ENCODE assay signal across 10 cellular contexts in genomic region chr16:56048425-56049100, GRCh38.
DNase-seq lines count a peak whose midpoint lies in the region; ATAC-seq, FAIRE-seq and TF ChIP-seq lines count a peak whose summit lies in the region.
"Had no signal": no experiment of that assay in that cellular context is flagged by ENCODE, and none has a peak within 500 bp of the region (broad histone marks: within the 10 kb centered on the region; RNA-seq: fewer than 3 reads in every experiment).

No MANE protein-coding gene starts in this region.

- H3K9ac ChIP-seq in kidney (ENCODE audit: low read length in 2 of 2): no peak overlapping the region

- ATAC-seq in GM19324 (IDR thresholded peaks at IDR 0.05; ENCODE audit: low FRiP score, unreplicated experiment) (peak; percentile 68), HG02943 (IDR thresholded peaks at IDR 0.05; ENCODE audit: low read depth, unreplicated experiment) (peak; percentile 95), SK-N-SH treated with all-trans-retinoic acid at 6 μM for 48 hours (no peak)
- no peak for ATAC-seq in activated naive CD4-positive, alpha-beta T cell treated with anti-CD3 and anti-CD28 coated beads, Interleukin-2, amount 50 U/mL, for 72 hours

- H3K4me1 ChIP-seq in kidney (ENCODE audit: control insufficient read depth in 1 of 2, insufficient read depth in 1 of 2, low read depth in 1 of 2, low read length in 2 of 2): no peaks in the 10 kb centered on the region

- TF ChIP-seq POLR2A in NB4 (IDR thresholded peaks at IDR 0.05; ENCODE audit: extremely low read depth, insufficient read length) (no peak), lower leg skin (IDR thresholded peaks at IDR 0.05) (no peak)

- H3K27ac Mint-ChIP-seq in activated naive CD4-positive, alpha-beta T cell treated with anti-CD3 and anti-CD28 coated beads, Interleukin-2, amount 50 U/mL, for 72 hours: no peak overlapping the region
- H3K27ac Mint-ChIP-seq: activated naive CD4-positive, alpha-beta T cell treated with anti-CD3 and anti-CD28 coated beads, Interleukin-2, amount 10 ng/mL, durations not matched to agents 7 days and 5 days had no signal

- WGBS in lower leg skin, 2 donors: 67 to 70% methylated on average over 6 of the region's 6 CpGs

- no peaks in the 10 kb centered on the region for H3K9me3 Mint-ChIP-seq in activated naive CD4-positive, alpha-beta T cell treated with anti-CD3 and anti-CD28 coated beads, Interleukin-2, amount 50 U/mL, for 72 hours
- H3K9me3 Mint-ChIP-seq: activated naive CD4-positive, alpha-beta T cell treated with anti-CD3 and anti-CD28 coated beads, Interleukin-2, amount 10 ng/mL, durations not matched to agents 7 days and 5 days had no signal

- H3K27ac ChIP-seq in kidney (ENCODE audit: low read depth in 2 of 2, low read length in 2 of 2): no peak overlapping the region

- DNase-seq in Ammon's horn (ENCODE audit: low spot score) (peak; percentile 40), NB4 (ENCODE audit: low read depth) (peak; percentile 66), kidney (no peak), lower leg skin (ENCODE audit: low spot score in 2 of 2) (no peak)
- DNase-seq in activated naive CD4-positive, alpha-beta T cell treated with anti-CD3 and anti-CD28 coated beads, Interleukin-2, amount 50 U/mL, for 72 hours (ENCODE audit: low spot score in 2 of 2): no peak
- DNase-seq: activated naive CD4-positive, alpha-beta T cell treated with anti-CD3 and anti-CD28 coated beads, Interleukin-2, amount 10 ng/mL, durations not matched to agents 7 days and 5 days; NCI-H1436 had no signal

- no peak for FAIRE-seq in kidney (lab: Jason Lieb, UNC)

- H3K4me3 ChIP-seq in NB4 (ENCODE audit: low read depth, low read length): no peak overlapping the region
- H3K4me3 ChIP-seq in kidney (ENCODE audit: low read length in 2 of 2): no peak overlapping the region
- no peak overlapping the region for H3K4me3 ChIP-seq in lower leg skin (ENCODE audit: low read depth, poor library complexity, severe bottlenecking)

- no peaks in the 10 kb centered on the region for H3K36me3 ChIP-seq in kidney (ENCODE audit: control insufficient read depth in 1 of 2, insufficient read depth in 2 of 2, low read length in 2 of 2)

- H3K9me3 ChIP-seq in kidney (ENCODE audit: control insufficient read depth in 1 of 2, low read length in 2 of 2): no peaks in the 10 kb centered on the region

- TF ChIP-seq CTCF in NB4 (IDR thresholded peaks at IDR 0.05; ENCODE audit: low read depth, low read length) (no peak), kidney (IDR thresholded peaks at IDR 0.05; ENCODE audit: borderline replicate concordance, extremely low read depth, insufficient read depth) (no peak), lower leg skin (IDR thresholded peaks at IDR 0.05) (no peak)

- no peaks in the 10 kb centered on the region for H3K36me3 Mint-ChIP-seq in activated naive CD4-positive, alpha-beta T cell treated with anti-CD3 and anti-CD28 coated beads, Interleukin-2, amount 50 U/mL, for 72 hours
- H3K36me3 Mint-ChIP-seq: activated naive CD4-positive, alpha-beta T cell treated with anti-CD3 and anti-CD28 coated beads, Interleukin-2, amount 10 ng/mL, durations not matched to agents 7 days and 5 days had no signal

- intact Hi-C loops in kidney (cut with DNase I) (no loop called here), lower leg skin (cut with DNase I; ENCODE audit: low total_unique reads) (no loop called here)

TF ChIP-seq in SK-N-SH treated with all-trans-retinoic acid at 6 μM for 48 hours, 23 proteins besides CTCF, POLR2A, EP300 and RAD21:
- TF ChIP-seq TCF4 (CRISPR knock-in tag; IDR thresholded peaks at IDR 0.05; ENCODE audit: borderline replicate concordance) (no peak), ISL1 (CRISPR knock-in tag; IDR thresholded peaks at IDR 0.05) (no peak), RARB (CRISPR knock-in tag; IDR thresholded peaks at IDR 0.05) (no peak), TOX (CRISPR knock-in tag; IDR thresholded peaks at IDR 0.05; ENCODE audit: borderline replicate concordance) (no peak), ZNF8 (CRISPR knock-in tag; IDR thresholded peaks at IDR 0.05) (no peak), CSDC2 (CRISPR knock-in tag; IDR thresholded peaks at IDR 0.05) (no peak), ARNTL (CRISPR knock-in tag; IDR thresholded peaks at IDR 0.05; ENCODE audit: borderline replicate concordance, low read depth) (no peak), ZFP3 (CRISPR knock-in tag; IDR thresholded peaks at IDR 0.05) (no peak), OSR1 (CRISPR knock-in tag; IDR thresholded peaks at IDR 0.05) (no peak), ZNF70 (CRISPR knock-in tag; IDR thresholded peaks at IDR 0.05) (no peak), ZC3H10 (CRISPR knock-in tag; IDR thresholded peaks at IDR 0.05) (no peak), TSHZ2 (CRISPR knock-in tag; IDR thresholded peaks at IDR 0.05) (no peak), PPARA (CRISPR knock-in tag; IDR thresholded peaks at IDR 0.05; ENCODE audit: borderline replicate concordance) (no peak), POU6F1 (CRISPR knock-in tag; IDR thresholded peaks at IDR 0.05; ENCODE audit: borderline replicate concordance, low read depth) (no peak), PATZ1 (CRISPR knock-in tag; IDR thresholded peaks at IDR 0.05; ENCODE audit: borderline replicate concordance) (no peak), SNAI2 (CRISPR knock-in tag; IDR thresholded peaks at IDR 0.05) (no peak)

Comparison
In these comparisons a context has a peak if more than half of its experiments do, and no peak if none do; other contexts are left out.
1. DNase-seq: peak in Ammon's horn (single experiment) and NB4 (single experiment); none in kidney (single experiment), lower leg skin (0 of 2) and activated naive CD4-positive, alpha-beta T cell treated with anti-CD3 and anti-CD28 coated beads, Interleukin-2, amount 50 U/mL, for 72 hours (0 of 2).
2. ATAC-seq: peak in GM19324 (single experiment) and HG02943 (single experiment); none in activated naive CD4-positive, alpha-beta T cell treated with anti-CD3 and anti-CD28 coated beads, Interleukin-2, amount 50 U/mL, for 72 hours (0 of 2) and SK-N-SH treated with all-trans-retinoic acid at 6 μM for 48 hours (single experiment).